8 cellular contexts compared by ENCODE assay signal in genomic region chrX:39755152-39756032, GRCh38.
DNase-seq lines count a peak whose midpoint lies in the region; ATAC-seq and TF ChIP-seq lines count a peak whose summit lies in the region.

No MANE protein-coding gene starts in this region.

- POLR2A ChIA-PET in HEK293 (lab: Yijun Ruan, JAX): interaction anchor here (0.6 to 1.1 kb wide), 2 partner anchors 9 to 333 kb away, joined by 3 to 4 read pairs; no protein-coding TSS in a partner anchor

- H3K27me3 ChIP-seq in RWPE2 (ENCODE audit: insufficient read depth, poor library complexity, severe bottlenecking) (no peaks in the 10 kb centered on the region), trophoblast cell (ENCODE audit: insufficient read depth, low read length) (no peaks in the 10 kb centered on the region)

- H3K36me3 ChIP-seq in HEK293 (ENCODE audit: control insufficient read depth in 2 of 2, insufficient read depth in 1 of 2, low read length in 2 of 2) (no peaks in the 10 kb centered on the region), RWPE2 (ENCODE audit: low read depth) (no peaks in the 10 kb centered on the region), trophoblast cell (ENCODE audit: control insufficient read depth in 1 of 2, insufficient read depth in 2 of 2, low read length in 2 of 2) (no peaks in the 10 kb centered on the region)

- H3K18ac ChIP-seq in trophoblast cell (ENCODE audit: low read length): peak overlapping the region; percentile 81

- peaks cover 32% of the 10 kb centered on the region for H3K79me1 ChIP-seq in trophoblast cell (ENCODE audit: low read length)

- H4K8ac ChIP-seq in trophoblast cell (ENCODE audit: low read depth, low read length): peak overlapping the region; percentile 44

- CTCF ChIA-PET in HEK293 (lab: Yijun Ruan, JAX): interaction anchor here (0.6 kb wide), 1 partner anchor 135 kb away, joined by 4 read pairs; no protein-coding TSS in a partner anchor

- no peak overlapping the region for H4K12ac ChIP-seq in trophoblast cell (ENCODE audit: low read depth, low read length)

- no peak overlapping the region for H3K23ac ChIP-seq in trophoblast cell (ENCODE audit: low read length)

- WGBS in trophoblast cell (ENCODE audit: extremely low coverage, insufficient coverage, insufficient read length): no CpG with 5 or more reads among the region's 25 CpGs

- no peaks in the 10 kb centered on the region for H3K9me3 ChIP-seq in HEK293 (ENCODE audit: control insufficient read depth, insufficient read depth, low read depth, low read length)
- H3K9me3 ChIP-seq in RWPE2 (ENCODE audit: severe bottlenecking): no peaks in the 10 kb centered on the region
- no peaks in the 10 kb centered on the region for H3K9me3 ChIP-seq in trophoblast cell (ENCODE audit: insufficient read depth, low read depth, low read length)

- H3K27ac ChIP-seq in HEK293 (ENCODE audit: extremely low read depth, low read depth, low read length) (peak overlapping the region; percentile 98), RWPE2 (ENCODE audit: poor library complexity, severe bottlenecking) (peak overlapping the region; percentile 74), trophoblast cell (ENCODE audit: low read depth, low read length) (peak overlapping the region; percentile 89)

- H3K4me2 ChIP-seq in trophoblast cell (ENCODE audit: low read length): peak overlapping the region; percentile 25

- peak overlapping the region; percentile 8 for H2BK5ac ChIP-seq in trophoblast cell (ENCODE audit: low read depth, low read length, poor library complexity)

- H3K14ac ChIP-seq in trophoblast cell (ENCODE audit: low read length): peak overlapping the region; percentile 90

- no peak overlapping the region for H3K4me3 ChIP-seq in HEK293 (ENCODE audit: low read depth, low read length)
- no peak overlapping the region for H3K4me3 ChIP-seq in RWPE2 (ENCODE audit: severe bottlenecking)
- no peak overlapping the region for H3K4me3 ChIP-seq in fibroblast of the aortic adventitia (ENCODE audit: low read depth, low read length)
- H3K4me3 ChIP-seq in trophoblast cell (ENCODE audit: low read depth, low read length): no peak overlapping the region

- ATAC-seq in RWPE2 (ENCODE audit: low read depth) (peak; percentile 96), GM21717 (IDR thresholded peaks at IDR 0.05; ENCODE audit: unreplicated experiment) (no peak), GM19397 (IDR thresholded peaks at IDR 0.05; ENCODE audit: unreplicated experiment) (no peak), GM18873 (IDR thresholded peaks at IDR 0.05; ENCODE audit: low FRiP score, unreplicated experiment) (no peak)

- H3K79me2 ChIP-seq in trophoblast cell (ENCODE audit: control insufficient read depth, insufficient read depth, low read length, poor library complexity): peaks cover 2% of the 10 kb centered on the region

- H2AK5ac ChIP-seq in trophoblast cell (ENCODE audit: low read length): no peak overlapping the region

- peak overlapping the region; percentile 92 for H2BK120ac ChIP-seq in trophoblast cell (ENCODE audit: insufficient read depth, low read length, poor library complexity)

- TF ChIP-seq CTCF in HEK293 (tag by site-specific recombination; IDR thresholded peaks at IDR 0.05) (no peak), RWPE2 (IDR thresholded peaks at IDR 0.05; ENCODE audit: poor library complexity, severe bottlenecking) (no peak), fibroblast of the aortic adventitia (IDR thresholded peaks at IDR 0.05; ENCODE audit: insufficient read depth, low read length) (no peak), GM20000 (IDR thresholded peaks at IDR 0.05; ENCODE audit: extremely low read depth, missing control alignments) (no peak)

- H2BK12ac ChIP-seq in trophoblast cell (ENCODE audit: low read length): peak overlapping the region; percentile 78

- H3K4ac ChIP-seq in trophoblast cell (ENCODE audit: low read depth, low read length): peak overlapping the region; percentile 65

- peak overlapping the region; percentile 92 for H4K91ac ChIP-seq in trophoblast cell (ENCODE audit: low read depth, low read length)

- DNase-seq in RWPE2 (ENCODE audit: low spot score) (peak; percentile 87), fibroblast of the aortic adventitia (ENCODE audit: low read depth) (peak; percentile 96), trophoblast cell (peak; percentile 95), GM20000 (ENCODE audit: low spot score) (no peak)

- no peak overlapping the region for H3K9ac ChIP-seq in trophoblast cell (ENCODE audit: low read length)

- no peak overlapping the region for H2AFZ ChIP-seq in trophoblast cell (ENCODE audit: insufficient read depth, low read length, poor library complexity)

- H3K4me1 ChIP-seq in HEK293 (ENCODE audit: control insufficient read depth, insufficient read depth, low read length) (peaks cover 12% of the 10 kb centered on the region), RWPE2 (ENCODE audit: insufficient read depth, poor library complexity, severe bottlenecking) (peaks cover 9% of the 10 kb centered on the region), trophoblast cell (ENCODE audit: control insufficient read depth in 1 of 2, insufficient read depth in 2 of 2, low read length in 2 of 2) (peaks cover 36 to 45% of the 10 kb centered on the region in 2 experiments)

TF ChIP-seq in HEK293, 187 proteins besides CTCF, POLR2A, EP300 and RAD21 (continues in another document):
- TF ChIP-seq ZNF23 (tag by site-specific recombination; IDR thresholded peaks at IDR 0.05; ENCODE audit: borderline replicate concordance) (no peak), ZNF391 (tag by site-specific recombination; IDR thresholded peaks at IDR 0.05; ENCODE audit: borderline replicate concordance, low read depth) (no peak), ZNF112 (tag by site-specific recombination; IDR thresholded peaks at IDR 0.05) (no peak), ZNF433 (tag by site-specific recombination; IDR thresholded peaks at IDR 0.05; ENCODE audit: low read depth) (no peak), ZNF202 (tag by site-specific recombination; IDR thresholded peaks at IDR 0.05; ENCODE audit: borderline replicate concordance) (no peak), ZBTB8A (tag by site-specific recombination; IDR thresholded peaks at IDR 0.05) (peak; percentile 47), ZBTB49 (tag by site-specific recombination; IDR thresholded peaks at IDR 0.05; ENCODE audit: low read depth) (no peak), ZNF645 (tag by site-specific recombination; IDR thresholded peaks at IDR 0.05) (no peak), ZNF664 (tag by site-specific recombination; IDR thresholded peaks at IDR 0.05) (no peak), ZNF416 (tag by site-specific recombination; IDR thresholded peaks at IDR 0.05) (no peak), ZNF701 (tag by site-specific recombination; IDR thresholded peaks at IDR 0.05) (no peak), ZNF223 (tag by site-specific recombination; IDR thresholded peaks at IDR 0.05) (peak; percentile 96), ATF2 (tag by site-specific recombination; IDR thresholded peaks at IDR 0.05; ENCODE audit: low read depth) (no peak), ZNF214 (tag by site-specific recombination; IDR thresholded peaks at IDR 0.05; ENCODE audit: borderline replicate concordance) (no peak), KLF9 (tag by site-specific recombination; IDR thresholded peaks at IDR 0.05; ENCODE audit: low read depth) (no peak), GLIS1 (tag by site-specific recombination; IDR thresholded peaks at IDR 0.05) (peak; percentile 64)
